Comparison of ENCODE assay signal across 8 cellular contexts in genomic region chr10:63628526-63629362, GRCh38.
DNase-seq lines count a peak whose midpoint lies in the region; ATAC-seq lines count a peak whose summit lies in the region.

No MANE protein-coding gene starts in this region.

- peak; percentile 38 for ATAC-seq in GM19455 (IDR thresholded peaks at IDR 0.05; ENCODE audit: unreplicated experiment)
- peak; percentile 22 for ATAC-seq in HG03469 (IDR thresholded peaks at IDR 0.05; ENCODE audit: unreplicated experiment)
- ATAC-seq in left ventricle myocardium superior = peak; percentile 57

- DNase-seq in DMS153 treated with DMSO at 0.1 percent for 48 hours (lab: John Stamatoyannopoulos, UW; ENCODE audit: unreplicated experiment) (peak; percentile 98), NCI-H526 treated with DMSO at 0.1 percent for 48 hours (lab: John Stamatoyannopoulos, UW) (peak; percentile 57), anterior cingulate cortex (lab: John Stamatoyannopoulos, UW) (peak in 53 of 58 donors; percentile 6 to 87 (median 52)), left ventricle myocardium superior (peak; percentile 74), posterior cingulate gyrus (peak in 9 of 10 donors; percentile 26 to 87 (median 44))
- no peak for DNase-seq in activated effector memory CD4-positive, alpha-beta T cell treated with Interleukin-2 at 50 U/mL for 16 hours

- intact Hi-C loops in left ventricle myocardium superior (cut with micrococcal nuclease) (loop anchor here (5.0 to 10.0 kb wide), 2 partner anchors 414 to 461 kb away; no protein-coding TSS in a partner anchor), posterior cingulate gyrus (cut with DNase I) (loop anchor here (2.0 to 5.0 kb wide), 4 partner anchors 51 to 421 kb away; no protein-coding TSS in a partner anchor)
